Comparison of ENCODE assay signal across 1 cellular context in genomic region chr3:147390589-147391569, GRCh38.
TF ChIP-seq lines count a peak whose summit lies in the region.

No MANE protein-coding gene starts in this region.

TF ChIP-seq in endothelial cell of umbilical vein, 7 proteins besides CTCF, POLR2A, EP300 and RAD21:
- peak; percentile 99 for TF ChIP-seq EZH2 (IDR thresholded peaks at IDR 0.05; ENCODE audit: borderline replicate concordance, low read depth, low read length, severe bottlenecking)
- TF ChIP-seq MAX (IDR thresholded peaks at IDR 0.05; ENCODE audit: insufficient read depth, insufficient read length), result no peak
- no peak for TF ChIP-seq JUN (IDR thresholded peaks at IDR 0.05; ENCODE audit: borderline replicate concordance, insufficient read depth, insufficient read length, low read depth)
